10 cellular contexts compared by ENCODE assay signal in genomic region chr10:45198596-45199379, GRCh38.
"Had no signal": no experiment of that assay in that cellular context is flagged by ENCODE, and none has a peak within 500 bp of the region (broad histone marks: within the 10 kb centered on the region; RNA-seq: fewer than 3 reads in every experiment).

No MANE protein-coding gene starts in this region.

- H3K27ac ChIP-seq: left lung had no signal

- H3K9me3 ChIP-seq: left lung had no signal

- DNase-seq: activated effector memory CD4-positive, alpha-beta T cell treated with Interleukin-2 at 50 U/mL for 16 hours; activated T-cell treated with anti-CD3 and anti-CD28 coated beads, Interleukin-2, amount 50 U/mL, for 1 hour; amniotic stem cell; cerebellar nuclear complex; dermis blood vessel endothelial cell; stimulated activated naive CD4-positive, alpha-beta T cell had no signal

- ATAC-seq: activated naive CD4-positive, alpha-beta T cell treated with anti-CD3 and anti-CD28 coated beads, Interleukin-2, amount 50 U/mL, for 72 hours; esophagus mucosa had no signal

- H3K36me3 ChIP-seq: left lung had no signal

- H3K4me1 ChIP-seq: left lung had no signal

- H3K4me3 ChIP-seq: left lung, smooth muscle cell had no signal
